ENCODE assay signal across 9 cellular contexts in genomic region chr22:37222440-37222971, GRCh38. TPM values are rescaled to one million over a fixed set of nuclear protein-coding genes. Genes with fewer than 3 reads are reported as not detected.
DNase-seq lines count a peak whose midpoint lies in the region; ATAC-seq and TF ChIP-seq lines count a peak whose summit lies in the region.
"Had no signal": no experiment of that assay in that cellular context is flagged by ENCODE, and none has a peak within 500 bp of the region (broad histone marks: within the 10 kb centered on the region; RNA-seq: fewer than 3 reads in every experiment).

No MANE protein-coding gene starts in this region.

- BruUV-seq in A673 (replicated peaks; lab: Mats Ljungman, UMichigan), result no TSS peak

- no peaks in the 10 kb centered on the region for H3K27me3 ChIP-seq in A673 (replicated peaks; ENCODE audit: insufficient read depth, low read depth, low read length, poor library complexity)

- no peak for TF ChIP-seq CTCF in A673 (conservative IDR thresholded peaks at IDR 0.05; ENCODE audit: low read depth, low read length)

- H3K27ac ChIP-seq in A673 (ENCODE audit: low read depth, low read length, poor library complexity, severe bottlenecking), result no peak overlapping the region

- peak; percentile 58 for ATAC-seq in activated CD8-positive, alpha-beta memory T cell treated with anti-CD3 and anti-CD28 coated beads, Interleukin-2, amount 10 ng/mL, durations not matched to agents 7 days and 5 days
- ATAC-seq in activated T-cell treated with anti-CD3 and anti-CD28 coated beads, Interleukin-2, amount 50 U/mL, for 72 hours (replicated peaks in 1 of 2), result peak; percentile 47 to 50
- ATAC-seq in stimulated activated naive B cell treated with anti-CD40 and anti-IgM and Interleukin-4, amounts not matched to agents 10 μg/mL and 1 μg/mL and 100 μg/mL, for 72 hours (replicated peaks), result peak; percentile 10 to 20
- no peak for ATAC-seq in HG03159 (IDR thresholded peaks at IDR 0.05; ENCODE audit: unreplicated experiment)

- H3K9me3 Mint-ChIP-seq in activated CD8-positive, alpha-beta memory T cell treated with anti-CD3 and anti-CD28 coated beads, Interleukin-2, amount 10 ng/mL, durations not matched to agents 7 days and 5 days (ENCODE audit: low read depth), result peaks cover 2% of the 10 kb centered on the region
- peaks cover 4 to 11% of the 10 kb centered on the region in 2 donors for H3K9me3 Mint-ChIP-seq in activated T-cell treated with anti-CD3 and anti-CD28 coated beads, Interleukin-2, amount 50 U/mL, for 72 hours
- peaks cover 8 to 10% of the 10 kb centered on the region in 2 donors for H3K9me3 Mint-ChIP-seq in stimulated activated naive B cell treated with anti-CD40 and anti-IgM and Interleukin-4, amounts not matched to agents 10 μg/mL and 1 μg/mL and 100 μg/mL, for 72 hours
- H3K9me3 Mint-ChIP-seq: neural crest cell had no signal

- CTCF ChIA-PET in activated CD8-positive, alpha-beta memory T cell treated with anti-CD3 and anti-CD28 coated beads, Interleukin-2, amount 10 ng/mL, durations not matched to agents 7 days and 5 days (lab: Charles Lee), result interaction anchor here (0.7 to 2.6 kb wide), 12 partner anchors 16 to 440 kb away, joined by 3 to 12 read pairs (median 4); partner anchors contain the start of genes CYTH4 and RAC2
- CTCF ChIA-PET in A673 (lab: Charles Lee), result no interaction called here

- H3K36me3 ChIP-seq in A673 (ENCODE audit: insufficient read depth, low read length, poor library complexity, severe bottlenecking), result no peaks in the 10 kb centered on the region

- peaks cover 61% of the 10 kb centered on the region for H3K36me3 Mint-ChIP-seq in activated CD8-positive, alpha-beta memory T cell treated with anti-CD3 and anti-CD28 coated beads, Interleukin-2, amount 10 ng/mL, durations not matched to agents 7 days and 5 days
- H3K36me3 Mint-ChIP-seq in activated T-cell treated with anti-CD3 and anti-CD28 coated beads, Interleukin-2, amount 50 U/mL, for 72 hours (ENCODE audit: insufficient read depth in 2 of 2), result peaks cover 33 to 52% of the 10 kb centered on the region in 2 donors
- H3K36me3 Mint-ChIP-seq in stimulated activated naive B cell treated with anti-CD40 and anti-IgM and Interleukin-4, amounts not matched to agents 10 μg/mL and 1 μg/mL and 100 μg/mL, for 72 hours, result peaks cover 50 to 57% of the 10 kb centered on the region in 2 donors

- no peaks in the 10 kb centered on the region for H3K9me3 ChIP-seq in A673 (ENCODE audit: low read depth, low read length, poor library complexity, severe bottlenecking)

- H3K27ac Mint-ChIP-seq in activated CD8-positive, alpha-beta memory T cell treated with anti-CD3 and anti-CD28 coated beads, Interleukin-2, amount 10 ng/mL, durations not matched to agents 7 days and 5 days, result peak overlapping the region; percentile 96
- H3K27ac Mint-ChIP-seq in activated T-cell treated with anti-CD3 and anti-CD28 coated beads, Interleukin-2, amount 50 U/mL, for 72 hours, result peak overlapping the region; percentile 99
- peak overlapping the region; percentile 97 for H3K27ac Mint-ChIP-seq in stimulated activated naive B cell treated with anti-CD40 and anti-IgM and Interleukin-4, amounts not matched to agents 10 μg/mL and 1 μg/mL and 100 μg/mL, for 72 hours

- no peak overlapping the region for H3K4me3 ChIP-seq in A673 (ENCODE audit: low read depth, low read length, poor library complexity, severe bottlenecking)

- peaks cover 87% of the 10 kb centered on the region for H3K4me1 Mint-ChIP-seq in activated CD8-positive, alpha-beta memory T cell treated with anti-CD3 and anti-CD28 coated beads, Interleukin-2, amount 10 ng/mL, durations not matched to agents 7 days and 5 days
- peaks cover 93% of the 10 kb centered on the region for H3K4me1 Mint-ChIP-seq in activated T-cell treated with anti-CD3 and anti-CD28 coated beads, Interleukin-2, amount 50 U/mL, for 72 hours (ENCODE audit: low read depth)
- H3K4me1 Mint-ChIP-seq in stimulated activated naive B cell treated with anti-CD40 and anti-IgM and Interleukin-4, amounts not matched to agents 10 μg/mL and 1 μg/mL and 100 μg/mL, for 72 hours, result peaks cover 73 to 92% of the 10 kb centered on the region in 2 donors
- H3K4me1 Mint-ChIP-seq: neural crest cell had no signal

- peak overlapping the region; percentile 57 for H3K4me3 Mint-ChIP-seq in activated CD8-positive, alpha-beta memory T cell treated with anti-CD3 and anti-CD28 coated beads, Interleukin-2, amount 10 ng/mL, durations not matched to agents 7 days and 5 days
- H3K4me3 Mint-ChIP-seq in activated T-cell treated with anti-CD3 and anti-CD28 coated beads, Interleukin-2, amount 50 U/mL, for 72 hours, result peak overlapping the region; percentile 70 to 71
- peak overlapping the region; percentile 39 to 57 for H3K4me3 Mint-ChIP-seq in stimulated activated naive B cell treated with anti-CD40 and anti-IgM and Interleukin-4, amounts not matched to agents 10 μg/mL and 1 μg/mL and 100 μg/mL, for 72 hours
- H3K4me3 Mint-ChIP-seq: neural crest cell had no signal

- H3K27me3 Mint-ChIP-seq in activated CD8-positive, alpha-beta memory T cell treated with anti-CD3 and anti-CD28 coated beads, Interleukin-2, amount 10 ng/mL, durations not matched to agents 7 days and 5 days, result no peaks in the 10 kb centered on the region
- H3K27me3 Mint-ChIP-seq in activated T-cell treated with anti-CD3 and anti-CD28 coated beads, Interleukin-2, amount 50 U/mL, for 72 hours (ENCODE audit: low read depth), result no peaks in the 10 kb centered on the region
- no peaks in the 10 kb centered on the region for H3K27me3 Mint-ChIP-seq in stimulated activated naive B cell treated with anti-CD40 and anti-IgM and Interleukin-4, amounts not matched to agents 10 μg/mL and 1 μg/mL and 100 μg/mL, for 72 hours

- intact Hi-C loops in A673 (cut with micrococcal nuclease; ENCODE audit: unreplicated experiment), result no loop called here

- H3K4me1 ChIP-seq in A673 (ENCODE audit: insufficient read depth, low read length, poor library complexity, severe bottlenecking), result no peaks in the 10 kb centered on the region

- POLR2A ChIA-PET in A673 (lab: Charles Lee; ENCODE audit: low non-redundant PET), result no interaction called here

- peak; percentile 75 for DNase-seq in activated CD8-positive, alpha-beta memory T cell treated with anti-CD3 and anti-CD28 coated beads, Interleukin-2, amount 10 ng/mL, durations not matched to agents 7 days and 5 days
- DNase-seq in activated CD8-positive, alpha-beta memory T cell treated with anti-CD3 and anti-CD28 coated beads, Interleukin-2, amount 50 U/mL, for 4 hours, result no peak
- peak; percentile 63 to 67 for DNase-seq in activated T-cell treated with anti-CD3 and anti-CD28 coated beads, Interleukin-2, amount 50 U/mL, for 72 hours
- DNase-seq in stimulated activated naive B cell treated with anti-CD40 and anti-IgM and Interleukin-4, amounts not matched to agents 10 μg/mL and 1 μg/mL and 100 μg/mL, for 72 hours, result no peak
- DNase-seq in A673 (ENCODE audit: low spot score), result no peak
- DNase-seq: ACHN, NCI-H1092 treated with DMSO at 0.1 percent for 48 hours had no signal

RNA-seq across cellular contexts. Expression of gene SSTR3, which starts 10.2 kb away (rescaled TPM):
- 1 to 10 TPM; 1.3 to 2.2 TPM for total RNA-seq in activated CD8-positive, alpha-beta memory T cell treated with anti-CD3 and anti-CD28 coated beads, Interleukin-2, amount 10 ng/mL, durations not matched to agents 7 days and 5 days
- total RNA-seq in activated T-cell treated with anti-CD3 and anti-CD28 coated beads, Interleukin-2, amount 50 U/mL, for 72 hours, result 10 to 100 TPM in 1 of 2 donors, 1 to 10 TPM in 1; 10.0 to 14.6 TPM
- not detected in 2 replicates for total RNA-seq in A673 (2021)

RNA-seq across cellular contexts. Expression of gene RAC2, which starts 21.6 kb away (rescaled TPM):
- total RNA-seq in activated CD8-positive, alpha-beta memory T cell treated with anti-CD3 and anti-CD28 coated beads, Interleukin-2, amount 10 ng/mL, durations not matched to agents 7 days and 5 days, result 100 to 1,000 TPM; 834 to 907 TPM
- total RNA-seq in activated T-cell treated with anti-CD3 and anti-CD28 coated beads, Interleukin-2, amount 50 U/mL, for 72 hours, result 100 to 1,000 TPM; 620 to 681 TPM
- 4.0 and 5.8 TPM in 2 replicates for total RNA-seq in A673 (2021)

RNA-seq across cellular contexts. Expression of gene C1QTNF6, which starts 34.5 kb away (rescaled TPM):
- 1 to 10 TPM; 6.7 to 7.4 TPM for total RNA-seq in activated CD8-positive, alpha-beta memory T cell treated with anti-CD3 and anti-CD28 coated beads, Interleukin-2, amount 10 ng/mL, durations not matched to agents 7 days and 5 days
- 10 to 100 TPM; 22.7 to 30.0 TPM for total RNA-seq in activated T-cell treated with anti-CD3 and anti-CD28 coated beads, Interleukin-2, amount 50 U/mL, for 72 hours
- total RNA-seq in A673 (2021), result 6.3 and 8.6 TPM in 2 replicates

RNA-seq across cellular contexts. Expression of gene CYTH4, which starts 59.8 kb away (rescaled TPM):
- total RNA-seq in activated CD8-positive, alpha-beta memory T cell treated with anti-CD3 and anti-CD28 coated beads, Interleukin-2, amount 10 ng/mL, durations not matched to agents 7 days and 5 days, result 100 to 1,000 TPM in 1 of 2 experiments, 10 to 100 TPM in 1; 97.8 to 123 TPM
- 10 to 100 TPM; 71.9 to 87.5 TPM for total RNA-seq in activated T-cell treated with anti-CD3 and anti-CD28 coated beads, Interleukin-2, amount 50 U/mL, for 72 hours
- not detected in 2 replicates for total RNA-seq in A673 (2021)
- total RNA-seq: neural crest cell had no signal

Comparison
In these comparisons a context has a peak if more than half of its experiments do, and no peak if none do; other contexts are left out.
1. DNase-seq: peak in activated CD8-positive, alpha-beta memory T cell treated with anti-CD3 and anti-CD28 coated beads, Interleukin-2, amount 10 ng/mL, durations not matched to agents 7 days and 5 days (single experiment) and activated T-cell treated with anti-CD3 and anti-CD28 coated beads, Interleukin-2, amount 50 U/mL, for 72 hours (2 of 2); none in activated CD8-positive, alpha-beta memory T cell treated with anti-CD3 and anti-CD28 coated beads, Interleukin-2, amount 50 U/mL, for 4 hours (single experiment), stimulated activated naive B cell treated with anti-CD40 and anti-IgM and Interleukin-4, amounts not matched to agents 10 μg/mL and 1 μg/mL and 100 μg/mL, for 72 hours (single experiment) and A673 (single experiment).
2. RNA of gene RAC2, which starts 21.6 kb away (total RNA-seq): 834 to 907 TPM in activated CD8-positive, alpha-beta memory T cell treated with anti-CD3 and anti-CD28 coated beads, Interleukin-2, amount 10 ng/mL, durations not matched to agents 7 days and 5 days and 620 to 681 TPM in activated T-cell treated with anti-CD3 and anti-CD28 coated beads, Interleukin-2, amount 50 U/mL, for 72 hours; 4.0 to 5.8 TPM in A673; every median in the first group is over 10 times any median in the second.
3. Peak in every context shown above with its lines, with median percentiles within 50 percentile points of each other: H3K27ac Mint-ChIP-seq and H3K4me3 Mint-ChIP-seq.